ENCODE assay signal across 8 cellular contexts in the genomic region with DNA sequence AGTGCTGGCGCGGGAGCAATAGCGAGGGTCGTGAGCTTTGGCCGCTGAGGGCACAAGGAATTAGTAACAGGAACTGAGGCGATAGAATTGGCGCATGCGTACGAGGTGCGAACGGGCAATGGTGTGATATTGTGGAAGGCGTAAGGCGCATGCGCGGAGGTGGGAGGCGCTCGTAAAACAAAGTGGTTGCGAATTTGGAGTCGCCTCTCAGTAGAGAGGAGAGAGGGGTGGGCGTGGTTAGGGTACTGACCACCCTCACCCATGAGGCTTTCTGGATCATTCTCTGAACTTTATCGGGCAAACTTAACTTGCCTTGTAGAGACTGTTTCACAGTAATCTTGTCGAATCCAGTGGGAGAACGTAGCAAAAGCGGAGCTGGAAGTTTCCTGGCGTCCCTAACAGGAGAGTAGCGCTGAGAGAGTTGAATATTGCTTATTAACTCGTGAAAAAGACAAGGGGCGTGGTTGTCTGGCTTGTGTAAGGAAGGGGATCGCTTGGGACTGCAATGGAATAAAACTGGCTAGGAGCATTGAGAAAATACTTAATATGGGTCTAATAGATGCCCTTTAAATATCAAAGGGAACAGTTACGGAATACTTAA. TPM values are rescaled to one million over a fixed set of nuclear protein-coding genes. Genes with fewer than 3 reads are reported as not detected.
A peak's percentile ranks its signal among the peaks of the same experiment; 100 is the strongest.
DNase-seq lines count a peak whose midpoint lies in the region; ATAC-seq and TF ChIP-seq lines count a peak whose summit lies in the region.

No MANE protein-coding gene starts in this region.

- H3K9me3 ChIP-seq in OCI-LY7 (ENCODE audit: low read length) (no peaks in the 10 kb centered on the region), esophagus squamous epithelium (no peaks in the 10 kb centered on the region), muscle layer of colon (ENCODE audit: low read length) (no peaks in the 10 kb centered on the region)

- H3K36me3 ChIP-seq in OCI-LY7 (ENCODE audit: insufficient read depth, low read length) (peaks cover 49% of the 10 kb centered on the region), esophagus squamous epithelium (peaks cover 0 to 22% (median 0%) of the 10 kb centered on the region in 3 donors), muscle layer of colon (ENCODE audit: insufficient read depth, low read length) (no peaks in the 10 kb centered on the region)

- H3K9me2 ChIP-seq in OCI-LY7 (ENCODE audit: insufficient read depth, low read length): no peaks in the 10 kb centered on the region

- TSS peak; percentile 55 for BruUV-seq in OCI-LY7 (replicated peaks; lab: Mats Ljungman, UMichigan)

- DNase-seq in DMS53 (lab: John Stamatoyannopoulos, UW) (peak; percentile 96), OCI-LY7 (ENCODE audit: low spot score) (peak; percentile 98), activated T-cell treated with anti-CD3 and anti-CD28 coated beads for 48 hours (ENCODE audit: low read depth) (peak; percentile 87), esophagus squamous epithelium (lab: John Stamatoyannopoulos, UW) (peak; percentile 77)
- peak; percentile 83 for DNase-seq in stimulated activated CD8-positive, alpha-beta memory T cell treated with anti-CD3 and anti-CD28 coated beads, Interleukin-7, amount 100 ng/mL, for 24 hours (ENCODE audit: low read depth)

- POLR2A ChIA-PET in OCI-LY7 (lab: Charles Lee): interaction anchor here (0.5 to 0.8 kb wide), 3 partner anchors 47 to 114 kb away, joined by 3 read pairs; no protein-coding TSS in a partner anchor

- intact Hi-C loops in OCI-LY7 (cut with micrococcal nuclease; ENCODE audit: unreplicated experiment): loop anchor here (1.0 kb wide), 3 partner anchors 8 to 24 kb away; a partner anchor contains a TSS
- intact Hi-C loops in esophagus squamous epithelium (cut with DNase I): no loop called here

- CTCF ChIA-PET in OCI-LY7 (lab: Charles Lee; ENCODE audit: unreplicated experiment): no interaction called here

- H3K4me3 ChIP-seq in OCI-LY7 (ENCODE audit: low read depth, low read length, poor library complexity, severe bottlenecking) (peak overlapping the region; percentile 83), esophagus squamous epithelium (peak overlapping the region; percentile 53 to 79 (median 64)), muscle layer of colon (ENCODE audit: low read depth in 1 of 2, low read length in 2 of 2) (peak overlapping the region; percentile 34 to 90)

- peak overlapping the region; percentile 83 for H3K4me2 ChIP-seq in OCI-LY7 (ENCODE audit: low read length)

- no peak for TF ChIP-seq EP300 in Ishikawa (IDR thresholded peaks at IDR 0.05; ENCODE audit: borderline replicate concordance)

- ATAC-seq in GM21717 (IDR thresholded peaks at IDR 0.05; ENCODE audit: unreplicated experiment): peak; percentile 43

- peaks cover 15% of the 10 kb centered on the region; the same call in 1 of the 2 replicates for H4K20me1 ChIP-seq in OCI-LY7 (ENCODE audit: insufficient read depth, low read length)

- no peaks in the 10 kb centered on the region for H3K27me3 ChIP-seq in esophagus squamous epithelium
- H3K27me3 ChIP-seq in muscle layer of colon (ENCODE audit: control insufficient read depth in 1 of 2, insufficient read depth in 2 of 2, low read length in 2 of 2): no peaks in the 10 kb centered on the region

- peak overlapping the region; percentile 89 for H3K27ac ChIP-seq in OCI-LY7 (ENCODE audit: low read depth, low read length, poor library complexity, severe bottlenecking)
- H3K27ac ChIP-seq in esophagus squamous epithelium: peak overlapping the region; percentile 96 to 99 (median 98)
- peak overlapping the region; percentile 89 for H3K27ac ChIP-seq in muscle layer of colon (ENCODE audit: low read depth, low read length)

- peak overlapping the region; percentile 96 for H3K9ac ChIP-seq in muscle layer of colon (ENCODE audit: low read length)

- no peak for TF ChIP-seq RAD21 in Ishikawa (IDR thresholded peaks at IDR 0.05; ENCODE audit: low read depth)

- TF ChIP-seq POLR2A in esophagus squamous epithelium (IDR thresholded peaks at IDR 0.05): peak in 3 of 4 donors; percentile 74 to 91 (median 78)

- H3K4me1 ChIP-seq in OCI-LY7 (ENCODE audit: insufficient read depth, low read length, poor library complexity, severe bottlenecking): peaks cover 52% of the 10 kb centered on the region
- H3K4me1 ChIP-seq in esophagus squamous epithelium: peaks cover 32 to 60% (median 39%) of the 10 kb centered on the region in 3 donors
- H3K4me1 ChIP-seq in muscle layer of colon (ENCODE audit: insufficient read depth, low read length): peaks cover 38% of the 10 kb centered on the region

- H3K79me2 ChIP-seq in OCI-LY7 (ENCODE audit: insufficient read depth, low read depth, low read length): peaks cover 72% of the 10 kb centered on the region

- H2AFZ ChIP-seq in OCI-LY7 (ENCODE audit: low read length): no peak overlapping the region; the same call in 1 of the 2 replicates

- TF ChIP-seq CTCF in OCI-LY7 (conservative IDR thresholded peaks at IDR 0.05; ENCODE audit: low read length) (no peak), esophagus squamous epithelium (IDR thresholded peaks at IDR 0.05) (peak in 2 of 6 experiments; percentile 9 to 12)

- 0 to 1% methylated on average over 29 to 30 of the region's 30 CpGs for WGBS in esophagus squamous epithelium, 2 donors

TF ChIP-seq in Ishikawa, 13 proteins besides CTCF, POLR2A, EP300 and RAD21:
- TF ChIP-seq NFIC (IDR thresholded peaks at IDR 0.05) (no peak), TAF1 (IDR thresholded peaks at IDR 0.05; ENCODE audit: low read depth) (0 out of 2 replicates have a peak, but pooled peaks have one; percentile 13)

RNA-seq across cellular contexts. Expression of a gene that starts 0.4 kb away (rescaled TPM):
- 149 and 204 TPM in 2 replicates for total RNA-seq in OCI-LY7 (2014; rRNA removed; shearing (Covaris generic))
- total RNA-seq in OCI-LY7 (2022) (230 and 260 TPM in 2 replicates), esophagus squamous epithelium (10 to 100 TPM; 34.9 to 72.8 (median 55.3) TPM)

RNA-seq across cellular contexts. Expression of a gene that starts 4.4 kb away (rescaled TPM):
- total RNA-seq in OCI-LY7 (2014; rRNA removed; shearing (Covaris generic)): 31.4 and 37.6 TPM in 2 replicates
- total RNA-seq in OCI-LY7 (2022) (77.4 and 84.0 TPM in 2 replicates), esophagus squamous epithelium (10 to 100 TPM; 37.6 to 80.9 (median 65.8) TPM)

RNA-seq across cellular contexts. Expression of a gene that starts 8.2 kb away (rescaled TPM):
- total RNA-seq in OCI-LY7 (2014; rRNA removed; shearing (Covaris generic)): 52.7 and 55.7 TPM in 2 replicates
- total RNA-seq in OCI-LY7 (2022): 57.0 and 57.9 TPM in 2 replicates
- total RNA-seq in esophagus squamous epithelium: 10 to 100 TPM; 21.5 to 30.9 (median 29.5) TPM

RNA-seq across cellular contexts. Expression of a gene that starts 13.3 kb away (rescaled TPM):
- total RNA-seq in OCI-LY7 (2014; rRNA removed; shearing (Covaris generic)): 36.5 and 44.3 TPM in 2 replicates
- total RNA-seq in OCI-LY7 (2022) (47.3 and 53.1 TPM in 2 replicates), esophagus squamous epithelium (10 to 100 TPM; 14.4 to 18.8 (median 17.5) TPM)

RNA-seq across cellular contexts. Expression of a gene that starts 18.5 kb away (rescaled TPM):
- total RNA-seq in OCI-LY7 (2014; rRNA removed; shearing (Covaris generic)): 0.95 and 2.3 TPM in 2 replicates
- total RNA-seq in OCI-LY7 (2022): 0.78 and 1.5 TPM in 2 replicates
- not detected for total RNA-seq in esophagus squamous epithelium

Comparison
In these comparisons a context has a peak if more than half of its experiments do, and no peak if none do; other contexts are left out.
1. Peak in every context shown above with its lines: DNase-seq, ATAC-seq, H3K4me3 ChIP-seq and H3K27ac ChIP-seq.